ENCODE assay signal across 19 cellular contexts in genomic region chr13:112645327-112645914, GRCh38. TPM values are rescaled to one million over a fixed set of nuclear protein-coding genes. Genes with fewer than 3 reads are reported as not detected.
DNase-seq lines count a peak whose midpoint lies in the region; ATAC-seq, FAIRE-seq and TF ChIP-seq lines count a peak whose summit lies in the region.
"Had no signal": no experiment of that assay in that cellular context is flagged by ENCODE, and none has a peak within 500 bp of the region (broad histone marks: within the 10 kb centered on the region; RNA-seq: fewer than 3 reads in every experiment).

No MANE protein-coding gene starts in this region.

- no peak overlapping the region for H3K18ac ChIP-seq in mesendoderm (ENCODE audit: low read length)

- H3K56ac ChIP-seq in mesendoderm (ENCODE audit: low read length) = no peak overlapping the region

- no peak overlapping the region for H3K4me3 Mint-ChIP-seq in nephron progenitor cell
- H3K4me3 Mint-ChIP-seq: CD14-positive monocyte; CD8-positive, alpha-beta T cell had no signal

- H3K36me3 Mint-ChIP-seq in nephron progenitor cell (ENCODE audit: low read depth) = no peaks in the 10 kb centered on the region
- H3K36me3 Mint-ChIP-seq: CD14-positive monocyte; CD8-positive, alpha-beta T cell had no signal

- H3K4me1 ChIP-seq in kidney (ENCODE audit: control insufficient read depth in 1 of 2, insufficient read depth in 1 of 2, low read depth in 1 of 2, low read length in 2 of 2) = peaks cover 0 to 12% of the 10 kb centered on the region in 2 donors
- no peaks in the 10 kb centered on the region for H3K4me1 ChIP-seq in mesendoderm (ENCODE audit: control insufficient read depth, low read depth, low read length)
- H3K4me1 ChIP-seq: BE2C had no signal

- no peak overlapping the region for H2BK120ac ChIP-seq in mesendoderm (ENCODE audit: low read depth, low read length)

- H3K23ac ChIP-seq in mesendoderm (ENCODE audit: low read length) = no peak overlapping the region

- H4K8ac ChIP-seq in mesendoderm (ENCODE audit: low read depth, low read length) = no peak overlapping the region

- TF ChIP-seq CTCF in kidney (IDR thresholded peaks at IDR 0.05; ENCODE audit: borderline replicate concordance, extremely low read depth, insufficient read depth) (no peak), nephron progenitor cell (IDR thresholded peaks at IDR 0.05) (no peak)

- H2AK5ac ChIP-seq in mesendoderm (ENCODE audit: low read length) = no peak overlapping the region

- H3K27ac Mint-ChIP-seq in nephron progenitor cell = peak overlapping the region; percentile 92
- H3K27ac Mint-ChIP-seq: CD8-positive, alpha-beta T cell had no signal

- H3K79me2 ChIP-seq in mesendoderm (ENCODE audit: control insufficient read depth, insufficient read depth, low read length) = no peaks in the 10 kb centered on the region

- no peak overlapping the region for H3K9ac ChIP-seq in kidney (ENCODE audit: low read length in 2 of 2)
- no peak overlapping the region for H3K9ac ChIP-seq in mesendoderm (ENCODE audit: low read length)

- H3K36me3 ChIP-seq in kidney (ENCODE audit: control insufficient read depth in 1 of 2, insufficient read depth in 2 of 2, low read length in 2 of 2) (no peaks in the 10 kb centered on the region), mesendoderm (ENCODE audit: control insufficient read depth, insufficient read depth, low read length) (no peaks in the 10 kb centered on the region)
- H3K36me3 ChIP-seq: BE2C had no signal

- intact Hi-C loops in kidney (cut with DNase I) = no loop called here

- FAIRE-seq in kidney (lab: Jason Lieb, UNC) (no peak), urothelium cell line (lab: Jason Lieb, UNC) (peak; percentile 96)
- FAIRE-seq: A549, GM12892, GM19239, H54 had no signal

- H4K5ac ChIP-seq in mesendoderm (ENCODE audit: low read length) = no peak overlapping the region

- peak; percentile 30 for DNase-seq in ecto neural progenitor cell (ENCODE audit: low spot score)
- peak; percentile 59 for DNase-seq in kidney
- no peak for DNase-seq in nephron progenitor cell
- no peak for DNase-seq in urothelium cell line (ENCODE audit: low spot score)
- no peak for DNase-seq in mesendoderm
- no peak for DNase-seq in globus pallidus (ENCODE audit: low spot score)
- no peak for DNase-seq in activated gamma-delta T cell treated with Interleukin-2 at 50 U/mL for 16 hours
- DNase-seq: BE2C; CD8-positive, alpha-beta T cell; COR-L47; DND-41; GDM1 had no signal

- no peaks in the 10 kb centered on the region for H3K9me3 Mint-ChIP-seq in nephron progenitor cell
- H3K9me3 Mint-ChIP-seq: CD8-positive, alpha-beta T cell had no signal

- H3K4ac ChIP-seq in mesendoderm (ENCODE audit: low read depth, low read length) = no peak overlapping the region

- H3K4me3 ChIP-seq in kidney (ENCODE audit: low read length in 2 of 2) (no peak overlapping the region), mesendoderm (ENCODE audit: low read length) (no peak overlapping the region)
- H3K4me3 ChIP-seq: A549 had no signal

- H3K27me3 ChIP-seq in mesendoderm (ENCODE audit: insufficient read depth, low read length, poor library complexity) = no peaks in the 10 kb centered on the region
- H3K27me3 ChIP-seq: BE2C had no signal

- no peak overlapping the region for H2BK15ac ChIP-seq in mesendoderm (replicated peaks; ENCODE audit: low read depth)

- WGBS in mesendoderm (ENCODE audit: extremely low coverage, insufficient coverage, low lambda C conversion rate) = no CpG with 5 or more reads among the region's 49 CpGs

- H3K27ac ChIP-seq in kidney (ENCODE audit: low read depth in 2 of 2, low read length in 2 of 2) = peak overlapping the region; percentile 26 to 73
- H3K27ac ChIP-seq in mesendoderm (ENCODE audit: low read depth, low read length) = no peak overlapping the region
- H3K27ac ChIP-seq: A549, HL-60 had no signal

- ATAC-seq in GM21825 (IDR thresholded peaks at IDR 0.05; ENCODE audit: unreplicated experiment) = no peak
- ATAC-seq: A549; CD8-positive, alpha-beta T cell had no signal

- H2BK5ac ChIP-seq in mesendoderm (ENCODE audit: low read length) = no peak overlapping the region

- H3K4me1 Mint-ChIP-seq in nephron progenitor cell = peaks cover 22% of the 10 kb centered on the region

- peaks cover 12% of the 10 kb centered on the region for H3K27me3 Mint-ChIP-seq in nephron progenitor cell (ENCODE audit: low read depth, poor library complexity)

- no peak overlapping the region for H3K4me2 ChIP-seq in mesendoderm (ENCODE audit: low read length)
- H3K4me2 ChIP-seq: A549 had no signal

- H3K9me3 ChIP-seq in kidney (ENCODE audit: control insufficient read depth in 1 of 2, low read length in 2 of 2) = no peaks in the 10 kb centered on the region
- H3K9me3 ChIP-seq: A549, BE2C had no signal

- no peaks in the 10 kb centered on the region for H3K79me1 ChIP-seq in mesendoderm (ENCODE audit: low read length)

RNA-seq across cellular contexts. Expression of gene ATP11A, which starts 44.4 kb away (rescaled TPM):
- 212 TPM for total RNA-seq in kidney
- polyA plus RNA-seq in kidney (ENCODE audit: insufficient read depth, low read depth, low replicate concordance) = 4.9 TPM
- polyA plus RNA-seq in mesendoderm (2013, experiment 1 of 2) = 12.6 TPM
- polyA plus RNA-seq in mesendoderm (2013, experiment 2 of 2) = 12.0 TPM

RNA-seq across cellular contexts. Expression of gene TUBGCP3, which starts 57.5 kb away (rescaled TPM):
- total RNA-seq in kidney = 33.2 TPM
- 9.1 TPM for polyA plus RNA-seq in kidney (ENCODE audit: insufficient read depth, low read depth, low replicate concordance)
- 20.8 TPM for polyA plus RNA-seq in mesendoderm (2013, experiment 1 of 2)
- 20.8 TPM for polyA plus RNA-seq in mesendoderm (2013, experiment 2 of 2)

Comparison
In these comparisons a context has a peak if more than half of its experiments do, and no peak if none do; other contexts are left out.
1. DNase-seq: peak in ecto neural progenitor cell (single experiment) and kidney (single experiment); none in nephron progenitor cell (single experiment), urothelium cell line (single experiment), mesendoderm (single experiment), globus pallidus (single experiment) and activated gamma-delta T cell treated with Interleukin-2 at 50 U/mL for 16 hours (single experiment).